ENCODE assay signal across 20 cellular contexts in the genomic region with DNA sequence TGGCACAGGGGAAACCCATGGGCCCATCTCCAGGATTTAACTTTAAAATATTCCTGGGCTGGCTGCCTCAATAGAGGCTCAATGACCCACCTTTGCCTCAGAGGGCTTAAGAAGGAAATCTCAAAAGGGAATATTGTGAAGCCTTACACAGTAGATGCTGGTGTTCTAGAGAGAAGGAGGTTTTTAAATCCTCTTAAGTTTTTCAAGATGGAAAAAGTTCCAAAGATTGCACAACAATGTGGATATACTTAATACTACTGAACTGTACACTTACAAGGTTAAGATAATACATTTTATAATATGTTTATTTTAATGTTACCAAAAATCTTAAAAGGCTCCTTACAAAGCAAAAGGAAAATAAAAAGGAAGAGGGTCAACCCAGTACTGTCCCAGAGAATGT.
"Had no signal": no experiment of that assay in that cellular context is flagged by ENCODE, and none has a peak within 500 bp of the region (broad histone marks: within the 10 kb centered on the region; RNA-seq: fewer than 3 reads in every experiment).

No MANE protein-coding gene starts in this region.

- H3K27me3 ChIP-seq: SJSA1 had no signal

- H3K9me3 ChIP-seq: SJSA1 had no signal

- H3K36me3 ChIP-seq: SJSA1 had no signal

- DNase-seq: Kasumi-1, MM.1S, NCI-H1092 treated with DMSO at 0.1 percent for 48 hours, NCI-H1436, NCI-H187, NCI-H2029, NCI-H2081 treated with DMSO at 0.1 percent for 48 hours, NCI-H2171, NCI-H226, NCI-H446, NCI-H510A, NCI-H524 treated with DMSO at 0.1 percent for 48 hours, NCI-H69, NCI-H774, Right ventricle myocardium superior, RPMI8226, SIG-M5 had no signal

- H3K4me1 ChIP-seq: SJSA1 had no signal

- H3K9ac ChIP-seq: KMS-11 had no signal

- H3K4me3 ChIP-seq: SJSA1, SK-N-MC had no signal
